In genomic region chr5:155514105-155514563, GRCh38 we compare ENCODE assay signal across 1 cellular context.
TF ChIP-seq lines count a peak whose summit lies in the region.

No MANE protein-coding gene starts in this region.

TF ChIP-seq in HepG2, 621 proteins besides CTCF, POLR2A, EP300 and RAD21 (continued from another document):
- TF ChIP-seq HMGXB3 (CRISPR knock-in tag; IDR thresholded peaks at IDR 0.05; ENCODE audit: borderline replicate concordance) (no peak), MIER2 (CRISPR knock-in tag; IDR thresholded peaks at IDR 0.05) (0 out of 2 replicates have a peak, but pooled peaks have one; percentile 16), NFYB (CRISPR knock-in tag; IDR thresholded peaks at IDR 0.05) (0 out of 2 replicates have a peak, but pooled peaks have one; percentile 39), TFAP4 (IDR thresholded peaks at IDR 0.05; ENCODE audit: borderline replicate concordance, low read depth) (no peak; the same call in 1 of the 2 replicates), NR0B2 (CRISPR knock-in tag; IDR thresholded peaks at IDR 0.05) (no peak), PHF20 (CRISPR knock-in tag; IDR thresholded peaks at IDR 0.05) (no peak), ZNF709 (CRISPR knock-in tag; IDR thresholded peaks at IDR 0.05) (peak; percentile 100), KLF9 (CRISPR knock-in tag; IDR thresholded peaks at IDR 0.05; ENCODE audit: low read depth) (no peak), JUN (CRISPR knock-in tag; IDR thresholded peaks at IDR 0.05) (peak; percentile 46; the same call in 1 of the 2 replicates), TAF1 (CRISPR knock-in tag; IDR thresholded peaks at IDR 0.05) (no peak), MAFK (conservative IDR thresholded peaks at IDR 0.05 in 1 of 2, IDR thresholded peaks at IDR 0.05 in 1 of 2; ENCODE audit: low read length in 2 of 2) (0 out of 4 replicates have a peak, but pooled peaks of 1 of the 2 experiments have one; percentile 5), ARNT2 (CRISPR knock-in tag; IDR thresholded peaks at IDR 0.05; ENCODE audit: low read depth) (no peak), ZC3H13 (CRISPR knock-in tag; IDR thresholded peaks at IDR 0.05) (no peak), MED8 (CRISPR knock-in tag; IDR thresholded peaks at IDR 0.05; ENCODE audit: insufficient replicate concordance) (no peak), FOSL1 (CRISPR knock-in tag; IDR thresholded peaks at IDR 0.05; ENCODE audit: borderline replicate concordance) (peak; percentile 40; the same call in 1 of the 2 replicates), ZNF773 (CRISPR knock-in tag; IDR thresholded peaks at IDR 0.05; ENCODE audit: borderline replicate concordance) (no peak), ZNF124 (CRISPR knock-in tag; IDR thresholded peaks at IDR 0.05) (no peak), ARID3A (IDR thresholded peaks at IDR 0.05; ENCODE audit: low read depth, low read length) (peak; percentile 84), RNF2 (conservative IDR thresholded peaks at IDR 0.05; ENCODE audit: low read depth) (no peak), HCFC1 (IDR thresholded peaks at IDR 0.05; ENCODE audit: low read depth, low read length) (no peak), TEF (CRISPR knock-in tag; IDR thresholded peaks at IDR 0.05) (no peak), ZMYM3 (CRISPR knock-in tag; IDR thresholded peaks at IDR 0.05) (no peak), ARID4A (CRISPR knock-in tag; IDR thresholded peaks at IDR 0.05; ENCODE audit: borderline replicate concordance) (peak; percentile 20; the same call in 1 of the 2 replicates), XRCC5 (optimal IDR thresholded peaks at IDR 0.05; ENCODE audit: low read length) (peak; percentile 72), ZZZ3 (CRISPR knock-in tag; IDR thresholded peaks at IDR 0.05; ENCODE audit: borderline replicate concordance) (no peak), AKNA (CRISPR knock-in tag; IDR thresholded peaks at IDR 0.05; ENCODE audit: borderline replicate concordance) (no peak), ZNF253 (CRISPR knock-in tag; IDR thresholded peaks at IDR 0.05; ENCODE audit: borderline replicate concordance) (no peak), DRAP1 (CRISPR knock-in tag; IDR thresholded peaks at IDR 0.05) (peak; percentile 67; the same call in 1 of the 2 replicates), ZNF678 (CRISPR knock-in tag; IDR thresholded peaks at IDR 0.05) (no peak), GRHL1 (CRISPR knock-in tag; conservative IDR thresholded peaks at IDR 0.05) (no peak)
